ENCODE assay signal across 5 cellular contexts in genomic region chr5:2542821-2543220, GRCh38.
"Had no signal": no experiment of that assay in that cellular context is flagged by ENCODE, and none has a peak within 500 bp of the region (broad histone marks: within the 10 kb centered on the region; RNA-seq: fewer than 3 reads in every experiment).

No MANE protein-coding gene starts in this region.

- H3K4me3 ChIP-seq: GM23338 had no signal

- DNase-seq: H9, HCEC 1CT, KBM-7 had no signal

- ATAC-seq: GM23338, HepG2 had no signal
